8 cellular contexts compared by ENCODE assay signal in genomic region chr1:19762175-19762779, GRCh38.
A peak's percentile ranks its signal among the peaks of the same experiment; 100 is the strongest.
DNase-seq lines count a peak whose midpoint lies in the region; ATAC-seq lines count a peak whose summit lies in the region.

No MANE protein-coding gene starts in this region.

- peak; percentile 9 for DNase-seq in NCI-H2171 treated with DMSO at 0.1 percent for 48 hours (lab: John Stamatoyannopoulos, UW)
- DNase-seq in NCI-H2171 (lab: John Stamatoyannopoulos, UW) = no peak
- DNase-seq in NCI-H510A (lab: John Stamatoyannopoulos, UW) = peak; percentile 49
- peak; percentile 29 for DNase-seq in activated naive CD4-positive, alpha-beta T cell treated with Interleukin-2 at 50 U/mL for 16 hours
- DNase-seq in iPS-NIHi7 (ENCODE audit: extremely low spot score) = peak; percentile 88
- DNase-seq in stimulated activated CD8-positive, alpha-beta memory T cell treated with anti-CD3 and anti-CD28 coated beads, Interleukin-7, amount 100 ng/mL, for 24 hours (ENCODE audit: low read depth) = peak; percentile 14
- no peak for DNase-seq in globus pallidus (ENCODE audit: low spot score)

- ATAC-seq in HG03469 (IDR thresholded peaks at IDR 0.05; ENCODE audit: unreplicated experiment) = no peak

Comparison
In these comparisons a context has a peak if more than half of its experiments do, and no peak if none do; other contexts are left out.
1. DNase-seq: peak in NCI-H2171 treated with DMSO at 0.1 percent for 48 hours (single experiment), NCI-H510A (single experiment), activated naive CD4-positive, alpha-beta T cell treated with Interleukin-2 at 50 U/mL for 16 hours (single experiment), iPS-NIHi7 (single experiment) and stimulated activated CD8-positive, alpha-beta memory T cell treated with anti-CD3 and anti-CD28 coated beads, Interleukin-7, amount 100 ng/mL, for 24 hours (single experiment); none in NCI-H2171 (single experiment) and globus pallidus (single experiment).